In the genomic region with DNA sequence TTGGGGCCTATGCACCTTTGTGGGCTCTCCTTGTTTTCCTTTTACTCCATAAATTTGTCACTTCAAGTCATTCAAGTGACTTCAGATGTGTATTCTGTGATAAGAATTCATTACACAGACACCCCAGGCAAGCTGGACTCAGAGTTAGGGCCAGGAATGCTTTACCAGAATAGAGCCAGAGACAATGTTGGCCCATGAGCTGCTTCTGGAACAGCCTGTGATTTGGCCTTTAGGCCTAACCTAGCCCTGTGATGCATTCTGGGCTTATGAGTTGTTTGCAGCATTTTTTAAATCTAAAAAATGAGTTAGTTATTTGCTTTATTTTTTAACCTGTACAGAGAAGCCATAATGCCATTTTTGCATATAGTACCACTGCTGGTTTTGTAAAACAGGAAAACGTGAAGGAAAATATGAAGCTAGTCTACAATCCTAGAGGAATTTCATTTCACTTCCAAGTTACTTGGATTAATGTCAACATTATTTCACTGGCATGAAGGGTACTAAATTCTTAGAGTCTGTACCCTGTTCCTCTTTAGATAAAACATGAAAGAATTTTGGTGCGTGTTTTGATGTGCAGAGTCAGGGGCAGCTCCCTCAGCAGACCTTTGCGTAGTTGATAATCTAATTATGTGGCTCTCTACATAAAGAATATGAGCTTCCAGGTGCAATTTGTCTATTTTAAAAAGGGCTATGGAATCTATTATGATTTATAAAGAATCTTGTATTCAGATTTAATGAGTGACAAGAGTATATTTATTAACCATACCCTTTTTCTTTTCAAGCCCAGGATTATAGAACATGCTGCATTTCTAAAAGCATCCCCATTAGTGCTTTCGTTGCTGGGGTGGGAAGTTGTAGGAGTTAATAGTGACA, we compare ENCODE assay signal across 19 cellular contexts.
A peak's percentile ranks its signal among the peaks of the same experiment; 100 is the strongest.
DNase-seq lines count a peak whose midpoint lies in the region; ATAC-seq and TF ChIP-seq lines count a peak whose summit lies in the region.
"Had no signal": no experiment of that assay in that cellular context is flagged by ENCODE, and none has a peak within 500 bp of the region (broad histone marks: within the 10 kb centered on the region; RNA-seq: fewer than 3 reads in every experiment).

No MANE protein-coding gene starts in this region.

- TF ChIP-seq CTCF in HFFc6 (IDR thresholded peaks at IDR 0.05) (no peak), fibroblast of the aortic adventitia (IDR thresholded peaks at IDR 0.05; ENCODE audit: insufficient read depth, low read length) (no peak)

- peaks cover 51% of the 10 kb centered on the region for H3K4me1 Mint-ChIP-seq in HFFc6 (ENCODE audit: low read depth)

- H3K4me3 ChIP-seq in fibroblast of the aortic adventitia (ENCODE audit: low read depth, low read length), result no peak overlapping the region
- no peak overlapping the region for H3K4me3 ChIP-seq in muscle layer of colon (ENCODE audit: low read depth in 1 of 2, low read length in 2 of 2)
- H3K4me3 ChIP-seq in subcutaneous abdominal adipose tissue (ENCODE audit: low read depth in 1 of 5, low read length in 5 of 5), result no peak overlapping the region
- H3K4me3 ChIP-seq: HAP-1, SJSA1, smooth muscle cell had no signal

- H3K9me3 Mint-ChIP-seq in HFFc6, result no peaks in the 10 kb centered on the region
- H3K9me3 Mint-ChIP-seq: activated T-helper 2 cell treated with anti-CD3 and anti-CD28 coated beads, Interferon-gamma antibody, Interleukin-2, Interleukin-4, amounts not matched to agents 10 μg/mL and 5 μg/mL and 100 μg/mL, durations not matched to agents 14 hours and 24 hours and 36 hours; CD8-positive, alpha-beta memory T cell had no signal

- H3K4me3 Mint-ChIP-seq in HFFc6, result no peak overlapping the region

- H3K27ac ChIP-seq in muscle layer of colon (ENCODE audit: low read depth, low read length) (peak overlapping the region; percentile 53), subcutaneous abdominal adipose tissue (ENCODE audit: low read depth, low read length) (peak overlapping the region; percentile 27)
- H3K27ac ChIP-seq: SJSA1 had no signal

- no peaks in the 10 kb centered on the region for H3K36me3 Mint-ChIP-seq in HFFc6 (ENCODE audit: low read depth)
- H3K36me3 Mint-ChIP-seq: CD8-positive, alpha-beta memory T cell had no signal

- no peaks in the 10 kb centered on the region for H3K27me3 ChIP-seq in muscle layer of colon (ENCODE audit: control insufficient read depth in 1 of 2, insufficient read depth in 2 of 2, low read length in 2 of 2)
- no peaks in the 10 kb centered on the region for H3K27me3 ChIP-seq in subcutaneous abdominal adipose tissue (ENCODE audit: control insufficient read depth in 5 of 5, insufficient read depth in 4 of 5, low read length in 5 of 5)
- H3K27me3 ChIP-seq: SJSA1 had no signal

- DNase-seq in HFFc6 (no peak), fibroblast of the aortic adventitia (ENCODE audit: low read depth) (peak; percentile 33)
- DNase-seq: activated CD4-positive, CD25-positive, alpha-beta regulatory T cell treated with anti-CD3 and anti-CD28 coated beads, Interleukin-2, amount 50 U/mL, for 72 hours; CD8-positive, alpha-beta memory T cell; DND-41; NCI-H2171 treated with DMSO at 0.1 percent for 48 hours; occipital lobe; OCI-M1; T1000 had no signal

- H3K4me1 ChIP-seq in muscle layer of colon (ENCODE audit: insufficient read depth, low read length) (peaks cover 72% of the 10 kb centered on the region), subcutaneous abdominal adipose tissue (ENCODE audit: control insufficient read depth in 5 of 5, insufficient read depth in 5 of 5, low read length in 5 of 5) (peaks cover 11 to 55% (median 45%) of the 10 kb centered on the region in 5 donors)
- H3K4me1 ChIP-seq: HAP-1 had no signal

- H3K36me3 ChIP-seq in muscle layer of colon (ENCODE audit: insufficient read depth, low read length) (no peaks in the 10 kb centered on the region), subcutaneous abdominal adipose tissue (ENCODE audit: control insufficient read depth in 5 of 5, insufficient read depth in 5 of 5, low read length in 5 of 5) (no peaks in the 10 kb centered on the region)
- H3K36me3 ChIP-seq: HAP-1, SJSA1 had no signal

- H3K27me3 Mint-ChIP-seq in HFFc6 (ENCODE audit: insufficient read depth), result no peaks in the 10 kb centered on the region
- H3K27me3 Mint-ChIP-seq: CD8-positive, alpha-beta memory T cell had no signal

- ATAC-seq in HG02970 (IDR thresholded peaks at IDR 0.05; ENCODE audit: low FRiP score, unreplicated experiment) (no peak), HG03354 (IDR thresholded peaks at IDR 0.05; ENCODE audit: poor library complexity, severe bottlenecking, unreplicated experiment) (no peak), GM18870 (IDR thresholded peaks at IDR 0.05; ENCODE audit: unreplicated experiment) (no peak), GM21576 (IDR thresholded peaks at IDR 0.05; ENCODE audit: unreplicated experiment) (no peak)

- H3K9ac ChIP-seq in muscle layer of colon (ENCODE audit: low read length) (no peak overlapping the region), subcutaneous abdominal adipose tissue (ENCODE audit: low read length in 5 of 5) (peak overlapping the region in 1 of 5 donors; percentile 3)

- H3K9me3 ChIP-seq in muscle layer of colon (ENCODE audit: low read length) (no peaks in the 10 kb centered on the region), subcutaneous abdominal adipose tissue (ENCODE audit: control insufficient read depth in 5 of 5, low read length in 5 of 5) (no peaks in the 10 kb centered on the region)
- H3K9me3 ChIP-seq: HAP-1, SJSA1 had no signal

- H3K27ac Mint-ChIP-seq in HFFc6, result peak overlapping the region; percentile 49; the same call in 1 of the 2 replicates
- H3K27ac Mint-ChIP-seq: activated T-helper 2 cell treated with anti-CD3 and anti-CD28 coated beads, Interferon-gamma antibody, Interleukin-2, Interleukin-4, amounts not matched to agents 10 μg/mL and 5 μg/mL and 100 μg/mL, durations not matched to agents 14 hours and 24 hours and 36 hours had no signal
